Comparison of ENCODE assay signal across 18 cellular contexts in genomic region chr13:52383362-52383761, GRCh38. TPM values are rescaled to one million over a fixed set of nuclear protein-coding genes. Genes with fewer than 3 reads are reported as not detected.
DNase-seq lines count a peak whose midpoint lies in the region; ATAC-seq, FAIRE-seq and TF ChIP-seq lines count a peak whose summit lies in the region.
"Had no signal": no experiment of that assay in that cellular context is flagged by ENCODE, and none has a peak within 500 bp of the region (broad histone marks: within the 10 kb centered on the region; RNA-seq: fewer than 3 reads in every experiment).

No MANE protein-coding gene starts in this region.

- no peaks in the 10 kb centered on the region for H3K27me3 Mint-ChIP-seq in osteocyte (ENCODE audit: unreplicated experiment)

- H3K27ac Mint-ChIP-seq in osteocyte (ENCODE audit: unreplicated experiment), result no peak overlapping the region
- H3K27ac Mint-ChIP-seq: CD4-positive, CD25-positive, alpha-beta regulatory T cell; HFFc6 had no signal

- intact Hi-C loops in K562 (cut with micrococcal nuclease), result no loop called here
- intact Hi-C loops in spleen (cut with DNase I; ENCODE audit: low total_unique reads), result no loop called here

- WGBS in K562 (ENCODE audit: insufficient coverage, low coverage, missing lambda C conversion rate), result 0% methylated on average over 1 of the region's 1 CpG
- 59 to 78% (median 60%) methylated on average over 1 of the region's 1 CpG for WGBS in spleen, 5 donors

- H3K4me1 Mint-ChIP-seq in osteocyte (ENCODE audit: unreplicated experiment), result no peaks in the 10 kb centered on the region
- H3K4me1 Mint-ChIP-seq: CD4-positive, CD25-positive, alpha-beta regulatory T cell had no signal

- 0 out of 3 replicates have a peak, but pooled peaks have one; percentile 36 for ATAC-seq in K562

- H3K9me3 ChIP-seq in K562 (replicated peaks; ENCODE audit: control insufficient read depth, insufficient read depth, low read depth, low read length), result no peaks in the 10 kb centered on the region
- peaks cover 0 to 10% (median 0%) of the 10 kb centered on the region in 8 donors for H3K9me3 ChIP-seq in spleen

- no peak overlapping the region for H3K4me2 ChIP-seq in K562 (ENCODE audit: insufficient read depth, low read length)

- H3K27me3 ChIP-seq in K562 (ENCODE audit: control insufficient read depth in 2 of 2, insufficient read depth in 2 of 2, low read length in 2 of 2) (peaks cover 4 to 11% of the 10 kb centered on the region in 2 experiments; a peak in 4 of 5 replicates), spleen (replicated peaks in 1 of 7) (no peaks in the 10 kb centered on the region)

- TF ChIP-seq CTCF in K562 (IDR thresholded peaks at IDR 0.05 in 2 of 3, conservative IDR thresholded peaks at IDR 0.05 in 1 of 3; ENCODE audit: insufficient read depth in 2 of 3, low read depth in 1 of 3, low read length in 3 of 3), result no peak
- TF ChIP-seq CTCF in fibroblast of the aortic adventitia (IDR thresholded peaks at IDR 0.05; ENCODE audit: insufficient read depth, low read length), result no peak
- no peak for TF ChIP-seq CTCF in osteocyte (IDR thresholded peaks at IDR 0.05)
- no peak for TF ChIP-seq CTCF in spleen (IDR thresholded peaks at IDR 0.05 in 8 of 11, conservative IDR thresholded peaks at IDR 0.05 in 3 of 11)

- no TSS peak for BruUV-seq in K562 (replicated peaks; lab: Mats Ljungman, UMichigan)

- H2AFZ ChIP-seq in K562 (ENCODE audit: low read depth, low read length), result no peak overlapping the region

- H3K27ac ChIP-seq in K562 (ENCODE audit: extremely low read depth, low read depth, low read length) (no peak overlapping the region), spleen (no peak overlapping the region)
- H3K27ac ChIP-seq: HL-60 had no signal

- H3K9me1 ChIP-seq in K562 (ENCODE audit: control insufficient read depth, insufficient read depth, low read length), result no peaks in the 10 kb centered on the region

- no peaks in the 10 kb centered on the region for H4K20me1 ChIP-seq in K562 (replicated peaks; ENCODE audit: control insufficient read depth, insufficient read depth, low read length)

- H3K9ac ChIP-seq in K562 (ENCODE audit: insufficient read depth in 1 of 2, low read depth in 2 of 2, low read length in 2 of 2), result no peak overlapping the region

- no peak for TF ChIP-seq RAD21 in K562 (CRISPR knock-in tag; conservative IDR thresholded peaks at IDR 0.05 in 1 of 2, IDR thresholded peaks at IDR 0.05 in 1 of 2)

- H3K4me1 ChIP-seq in K562 (replicated peaks in 1 of 2; ENCODE audit: control insufficient read depth in 2 of 2, insufficient read depth in 2 of 2, low read length in 2 of 2), result no peaks in the 10 kb centered on the region
- H3K4me1 ChIP-seq in spleen, result peaks cover 0 to 4% (median 0%) of the 10 kb centered on the region in 6 donors

- in situ Hi-C loops in K562 (cut with MboI), result no loop called here

- no peak for FAIRE-seq in K562 (lab: Jason Lieb, UNC)
- FAIRE-seq: RCC 7860 had no signal

- TF ChIP-seq POLR2A in K562 (conservative IDR thresholded peaks at IDR 0.05) (no peak), spleen (IDR thresholded peaks at IDR 0.05) (no peak)

- POLR2A ChIA-PET in K562 (lab: Yijun Ruan, JAX), result no interaction called here

- H3K4me3 Mint-ChIP-seq in osteocyte (ENCODE audit: unreplicated experiment), result no peak overlapping the region
- H3K4me3 Mint-ChIP-seq: CD4-positive, CD25-positive, alpha-beta regulatory T cell; HFFc6 had no signal

- no peak for TF ChIP-seq EP300 in K562 (IDR thresholded peaks at IDR 0.05; ENCODE audit: low read length)

- CTCF ChIA-PET in K562 (lab: Yijun Ruan, JAX; ENCODE audit: low intra/inter-chr PET ratio), result no interaction called here

- no peaks in the 10 kb centered on the region for H3K79me2 ChIP-seq in K562 (ENCODE audit: control insufficient read depth, insufficient read depth, low read length)

- peaks cover 7% of the 10 kb centered on the region for H3K9me3 Mint-ChIP-seq in osteocyte (ENCODE audit: unreplicated experiment)
- H3K9me3 Mint-ChIP-seq: CD4-positive, CD25-positive, alpha-beta regulatory T cell; HFFc6 had no signal

- H3K4me3 ChIP-seq in K562 (no peak overlapping the region), fibroblast of the aortic adventitia (ENCODE audit: low read depth, low read length) (no peak overlapping the region), spleen (no peak overlapping the region)

- H3K36me3 ChIP-seq in K562 (ENCODE audit: control insufficient read depth, insufficient read depth, low read length), result no peaks in the 10 kb centered on the region
- peaks cover 0 to 2% (median under 1%) of the 10 kb centered on the region in 6 donors for H3K36me3 ChIP-seq in spleen

- peak; percentile 23 for DNase-seq in A172 (ENCODE audit: low spot score)
- DNase-seq in HT1080 (ENCODE audit: low read depth), result peak; percentile 22
- DNase-seq in K562 (ENCODE audit: extremely low read depth in 1 of 4, low spot score in 3 of 4), result no peak
- peak; percentile 56 for DNase-seq in fibroblast of the aortic adventitia (ENCODE audit: low read depth)
- no peak for DNase-seq in osteocyte (ENCODE audit: extremely low spot score, unreplicated experiment)
- no peak for DNase-seq in T-helper 9 cell
- no peak for DNase-seq in spleen
- DNase-seq: CD4-positive, CD25-positive, alpha-beta regulatory T cell; DMS79; H7; HFFc6; MV-4-11; NCI-H1105 treated with DMSO at 0.1 percent for 48 hours; NCI-H2029 treated with DMSO at 0.1 percent for 48 hours; NCI-H345; NCI-H526 had no signal

- H3K36me3 Mint-ChIP-seq in osteocyte (ENCODE audit: unreplicated experiment), result peaks cover 4% of the 10 kb centered on the region

TF ChIP-seq in K562, 482 proteins besides CTCF, POLR2A, EP300 and RAD21:
- peak in 1 of 2 experiments; percentile 60; a peak in 2 of 4 replicates for TF ChIP-seq KDM1A (IDR thresholded peaks at IDR 0.05)
- TF ChIP-seq RCOR1 (IDR thresholded peaks at IDR 0.05; ENCODE audit: borderline replicate concordance in 1 of 2, low read depth in 2 of 2, low read length in 2 of 2), result peak in 1 of 2 experiments; percentile 83; a peak in 2 of 4 replicates
- no peak for TF ChIP-seq MTA2 (IDR thresholded peaks at IDR 0.05; ENCODE audit: low read depth)
- TF ChIP-seq, protein P1, sequence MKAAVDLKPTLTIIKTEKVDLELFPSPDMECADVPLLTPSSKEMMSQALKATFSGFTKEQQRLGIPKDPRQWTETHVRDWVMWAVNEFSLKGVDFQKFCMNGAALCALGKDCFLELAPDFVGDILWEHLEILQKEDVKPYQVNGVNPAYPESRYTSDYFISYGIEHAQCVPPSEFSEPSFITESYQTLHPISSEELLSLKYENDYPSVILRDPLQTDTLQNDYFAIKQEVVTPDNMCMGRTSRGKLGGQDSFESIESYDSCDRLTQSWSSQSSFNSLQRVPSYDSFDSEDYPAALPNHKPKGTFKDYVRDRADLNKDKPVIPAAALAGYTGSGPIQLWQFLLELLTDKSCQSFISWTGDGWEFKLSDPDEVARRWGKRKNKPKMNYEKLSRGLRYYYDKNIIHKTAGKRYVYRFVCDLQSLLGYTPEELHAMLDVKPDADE (conservative IDR thresholded peaks at IDR 0.05; ENCODE audit: control insufficient read depth, low read depth, low read length), result no peak
- TF ChIP-seq CBFA2T3 (IDR thresholded peaks at IDR 0.05), result 0 out of 2 replicates have a peak, but pooled peaks have one; percentile 26

RNA-seq across cellular contexts. Expression of gene THSD1, which starts 22.6 kb away (rescaled TPM):
- total RNA-seq in A172 (2014; rRNA removed; shearing (Covaris generic)), result 9.5 and 10.8 TPM in 2 replicates
- 11.9 and 13.4 TPM in 2 replicates for total RNA-seq in HT1080 (2014; rRNA removed; shearing (Covaris generic))
- 10.6 and 10.8 TPM in 2 replicates for polyA plus RNA-seq in HT1080 (2015; cell fraction: cytosol; rRNA removed)
- polyA plus RNA-seq in HT1080 (2015; cell fraction: nucleus; rRNA removed), result 15.5 and 16.0 TPM in 2 replicates
- total RNA-seq in K562 (2011; cell fraction: chromatin; rRNA removed; ENCODE audit: low replicate concordance), result 0.30 and 0.46 TPM in 2 replicates
- total RNA-seq in K562 (2011; cell fraction: nucleolus; rRNA removed), result 0.17 and 0.53 TPM in 2 replicates
- 0.15 and 0.53 TPM in 2 replicates for total RNA-seq in K562 (2011; cell fraction: nucleoplasm; rRNA removed)
- total RNA-seq in K562 (2014; rRNA removed) (0.05 and 0.12 TPM in 2 replicates), K562 (2014; rRNA removed; fragmentation: Illumina TruSeq; extraction: Trizol) (0.06 TPM in 1 of 2 replicates, not detected in the other), K562 (2015; rRNA removed; fragmentation: Illumina TruSeq; extraction: Trizol) (0.11 TPM in 2 replicates), K562 (2021) (0.09 TPM in 2 replicates), fibroblast of the aortic adventitia (ENCODE audit: low replicate concordance) (4.8 and 6.0 TPM in 2 replicates), osteocyte (3.1 and 3.7 TPM in 2 replicates), spleen (10 to 100 TPM in 5 of 7 donors, 1 to 10 TPM in 2; 7.5 to 13.1 (median 10.8) TPM)
- polyA plus RNA-seq in K562 (2011; rRNA removed) (0.04 and 0.24 TPM in 2 replicates), K562 (2014; fragmentation: Illumina TruSeq; extraction: Trizol) (0.03 and 0.04 TPM in 2 replicates), K562 (2014; fragmentation: Nextera tagmentation; extraction: Ambion mirVana) (under 1 TPM in 1 of 2 experiments, not detected in 1; 0.01 TPM), K562 (2014; rRNA removed) (0.03 and 0.35 TPM in 2 replicates), spleen (1 to 10 TPM; 1.6 to 4.0 (median 2.3) TPM)
- polyA plus RNA-seq in K562 (2011; cell fraction: cytosol; rRNA removed), result 0.19 TPM in 1 of 2 replicates, not detected in the other
- 0.09 and 0.44 TPM in 2 replicates for polyA plus RNA-seq in K562 (2011; cell fraction: nucleus; rRNA removed)
- 0.07 and 0.26 TPM in 2 replicates for polyA plus RNA-seq in K562 (2012)
- polyA minus RNA-seq in K562 (2011; rRNA and poly(A)+ RNA removed), result 0.11 and 0.36 TPM in 2 replicates
- polyA minus RNA-seq in K562 (2011; cell fraction: cytosol; rRNA and poly(A)+ RNA removed), result not detected in 2 replicates
- 0.27 and 0.33 TPM in 2 replicates for polyA minus RNA-seq in K562 (2011; cell fraction: nucleus; rRNA and poly(A)+ RNA removed)

Comparison
In these comparisons a context has a peak if more than half of its experiments do, and no peak if none do; other contexts are left out.
1. DNase-seq: peak in A172 (single experiment), HT1080 (single experiment) and fibroblast of the aortic adventitia (single experiment); none in K562 (0 of 4), osteocyte (single experiment), T-helper 9 cell (single experiment) and spleen (single experiment).